Comparison of ENCODE assay signal across 8 cellular contexts in the genomic region with DNA sequence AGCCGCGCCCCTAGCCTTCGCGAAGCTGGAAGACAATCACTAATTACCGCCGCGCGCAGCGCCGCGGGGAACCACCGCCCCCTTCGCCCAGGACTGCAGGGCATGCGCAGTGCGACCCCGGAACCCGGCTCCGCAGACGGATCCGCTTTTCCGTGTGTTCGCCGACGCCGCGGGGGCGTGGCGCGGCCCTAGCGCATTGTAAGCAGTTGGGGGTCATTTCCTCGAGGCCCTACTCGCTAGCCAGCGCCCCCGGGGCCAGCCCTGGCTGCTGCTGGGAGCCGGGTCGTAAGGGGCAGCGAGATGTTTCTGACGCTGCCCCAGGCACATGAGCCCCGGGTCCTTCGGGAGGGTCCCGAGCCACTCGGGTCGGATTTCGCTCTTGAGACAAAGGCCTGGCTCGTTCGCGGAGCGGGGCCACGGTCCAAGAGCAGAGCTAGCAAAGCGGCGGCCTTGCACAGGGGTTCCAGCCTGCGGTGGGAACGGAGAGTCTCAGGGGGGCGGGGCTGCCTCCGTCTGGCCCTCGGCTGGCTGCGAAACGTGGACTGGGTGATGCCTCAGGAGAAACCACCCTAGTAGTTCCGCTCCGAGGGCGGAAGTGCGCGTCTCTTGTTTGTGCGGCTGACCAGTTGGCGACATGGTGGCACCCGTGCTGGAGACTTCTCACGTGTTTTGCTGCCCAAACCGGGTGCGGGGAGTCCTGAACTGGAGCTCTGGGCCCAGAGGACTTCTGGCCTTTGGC. TPM values are rescaled to one million over a fixed set of nuclear protein-coding genes. Genes with fewer than 3 reads are reported as not detected.
DNase-seq lines count a peak whose midpoint lies in the region; ATAC-seq lines count a peak whose summit lies in the region.

A gene with protein sequence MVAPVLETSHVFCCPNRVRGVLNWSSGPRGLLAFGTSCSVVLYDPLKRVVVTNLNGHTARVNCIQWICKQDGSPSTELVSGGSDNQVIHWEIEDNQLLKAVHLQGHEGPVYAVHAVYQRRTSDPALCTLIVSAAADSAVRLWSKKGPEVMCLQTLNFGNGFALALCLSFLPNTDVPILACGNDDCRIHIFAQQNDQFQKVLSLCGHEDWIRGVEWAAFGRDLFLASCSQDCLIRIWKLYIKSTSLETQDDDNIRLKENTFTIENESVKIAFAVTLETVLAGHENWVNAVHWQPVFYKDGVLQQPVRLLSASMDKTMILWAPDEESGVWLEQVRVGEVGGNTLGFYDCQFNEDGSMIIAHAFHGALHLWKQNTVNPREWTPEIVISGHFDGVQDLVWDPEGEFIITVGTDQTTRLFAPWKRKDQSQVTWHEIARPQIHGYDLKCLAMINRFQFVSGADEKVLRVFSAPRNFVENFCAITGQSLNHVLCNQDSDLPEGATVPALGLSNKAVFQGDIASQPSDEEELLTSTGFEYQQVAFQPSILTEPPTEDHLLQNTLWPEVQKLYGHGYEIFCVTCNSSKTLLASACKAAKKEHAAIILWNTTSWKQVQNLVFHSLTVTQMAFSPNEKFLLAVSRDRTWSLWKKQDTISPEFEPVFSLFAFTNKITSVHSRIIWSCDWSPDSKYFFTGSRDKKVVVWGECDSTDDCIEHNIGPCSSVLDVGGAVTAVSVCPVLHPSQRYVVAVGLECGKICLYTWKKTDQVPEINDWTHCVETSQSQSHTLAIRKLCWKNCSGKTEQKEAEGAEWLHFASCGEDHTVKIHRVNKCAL (plus strand): TSS at position 600 of the 739 bp plus-strand sequence. CDS start 35 bp downstream, at position 635.
Gene SLC39A6 (minus strand): TSS at position 41 of the 739 bp plus-strand sequence. CDS start 2,333 bp downstream, outside the sequence.

- CTCF ChIA-PET in activated CD8-positive, alpha-beta memory T cell treated with anti-CD3 and anti-CD28 coated beads for 36 hours (lab: Charles Lee) = interaction anchor here (1.2 to 1.5 kb wide), 2 partner anchors 8 to 34 kb away, joined by 3 to 5 read pairs; no protein-coding TSS in a partner anchor

- POLR2A ChIA-PET in activated CD8-positive, alpha-beta memory T cell treated with anti-CD3 and anti-CD28 coated beads for 36 hours (lab: Charles Lee) = interaction anchor here (0.6 to 2.0 kb wide), 3 partner anchors 21 to 513 kb away, joined by 3 to 7 read pairs (median 3); no protein-coding TSS in a partner anchor

- peak; percentile 86 for ATAC-seq in GM21367 (IDR thresholded peaks at IDR 0.05; ENCODE audit: unreplicated experiment)

- DNase-seq in COR-L47 (lab: John Stamatoyannopoulos, UW) (peak; percentile 98), HT1080 (ENCODE audit: low read depth) (peak; percentile 91), NOMO-1 (lab: John Stamatoyannopoulos, UW; ENCODE audit: unreplicated experiment in 2 of 2) (peak; percentile 95 to 96), lung microvascular endothelial cell (ENCODE audit: low read depth in 2 of 2) (peak; percentile 97)
- peak; percentile 93 for DNase-seq in effector CD8-positive, alpha-beta T cell (lab: John Stamatoyannopoulos, UW)
- DNase-seq in stimulated activated CD4-positive, alpha-beta T cell treated with anti-CD3 and anti-CD28 coated beads, TNF-alpha, amount 100 ng/mL, for 4 hours (ENCODE audit: low read depth in 3 of 3) = peak; percentile 89 to 92 (median 92)

RNA-seq across cellular contexts. Expression of the first gene that starts in this region (rescaled TPM):
- 149 and 177 TPM in 2 replicates for total RNA-seq in HT1080 (2014; rRNA removed; shearing (Covaris generic))
- 75.2 and 81.7 TPM in 2 replicates for polyA plus RNA-seq in HT1080 (2015; cell fraction: cytosol; rRNA removed)
- polyA plus RNA-seq in HT1080 (2015; cell fraction: nucleus; rRNA removed) = 232 and 234 TPM in 2 replicates
- 10 to 100 TPM; 83.8 to 85.6 TPM for total RNA-seq in activated CD8-positive, alpha-beta memory T cell treated with anti-CD3 and anti-CD28 coated beads for 36 hours
- total RNA-seq in lung microvascular endothelial cell = 141 and 158 TPM in 2 replicates

RNA-seq across cellular contexts. Expression of gene SLC39A6, which starts in this region (rescaled TPM):
- total RNA-seq in HT1080 (2014; rRNA removed; shearing (Covaris generic)) = 61.7 and 72.5 TPM in 2 replicates
- 52.9 and 64.3 TPM in 2 replicates for polyA plus RNA-seq in HT1080 (2015; cell fraction: cytosol; rRNA removed)
- 59.3 and 60.2 TPM in 2 replicates for polyA plus RNA-seq in HT1080 (2015; cell fraction: nucleus; rRNA removed)
- 10 to 100 TPM; 43.2 to 43.5 TPM for total RNA-seq in activated CD8-positive, alpha-beta memory T cell treated with anti-CD3 and anti-CD28 coated beads for 36 hours
- total RNA-seq in lung microvascular endothelial cell = 12.0 and 17.5 TPM in 2 replicates

Comparison
In these comparisons a context has a peak if more than half of its experiments do, and no peak if none do; other contexts are left out.
1. Peak in every context shown above with its lines: DNase-seq and ATAC-seq.